1 cellular context compared by ENCODE assay signal in the genomic region with DNA sequence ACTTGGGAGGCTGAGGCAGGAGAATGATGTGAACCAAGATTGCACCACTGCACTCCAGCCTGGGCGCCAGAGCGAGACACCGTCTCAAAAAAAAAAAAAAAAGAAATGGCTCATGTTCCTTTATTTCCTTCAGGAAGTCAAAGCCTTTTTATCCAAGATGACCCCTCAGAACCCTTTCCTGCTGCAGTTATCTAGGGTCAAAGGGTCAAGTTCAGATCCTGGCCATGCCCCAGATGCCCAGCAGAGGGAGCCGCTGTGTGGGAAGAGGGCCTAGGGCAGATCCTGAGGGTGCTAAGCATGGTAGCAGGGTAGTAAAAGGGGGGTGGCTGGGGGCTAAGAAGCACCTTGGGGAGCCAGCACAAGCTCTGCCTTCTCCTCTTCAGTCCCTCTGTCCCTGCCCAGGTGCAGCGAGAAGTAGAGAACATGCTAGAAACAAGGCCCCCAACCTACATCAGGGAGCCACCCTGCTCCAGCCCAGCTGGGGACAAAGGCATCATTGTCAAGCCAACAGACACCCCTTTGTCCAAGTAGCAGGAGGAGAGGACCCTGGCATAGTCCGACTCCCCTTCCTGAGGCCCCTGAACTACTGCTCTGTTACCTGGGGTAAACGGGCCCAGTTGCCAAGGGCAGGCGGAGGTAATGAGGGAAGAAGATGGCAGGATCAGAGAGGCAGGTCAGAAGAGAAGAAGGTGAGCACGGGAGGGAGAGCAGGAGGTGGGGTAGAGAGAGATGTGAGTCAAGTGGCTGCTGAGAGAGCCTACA.
TF ChIP-seq lines count a peak whose summit lies in the region.

No MANE protein-coding gene starts in this region.

TF ChIP-seq in HEK293T, 16 proteins besides CTCF, POLR2A, EP300 and RAD21 (continued from another document):
- no peak for TF ChIP-seq LEF1 (IDR thresholded peaks at IDR 0.05; ENCODE audit: borderline replicate concordance)
- no peak for TF ChIP-seq ARNT (IDR thresholded peaks at IDR 0.05)
- TF ChIP-seq TARDBP (IDR thresholded peaks at IDR 0.05): no peak
TF ChIP-seq in HEK293T: peak in this region for 0.
